In genomic region chr4:6298852-6299251, GRCh38 we compare ENCODE assay signal across 1 cellular context.
TF ChIP-seq lines count a peak whose summit lies in the region.

No MANE protein-coding gene starts in this region.

TF ChIP-seq in SK-N-SH treated with all-trans-retinoic acid at 6 μM for 48 hours, 23 proteins besides CTCF, POLR2A, EP300 and RAD21 (continued from another document):
- TF ChIP-seq, protein P1, sequence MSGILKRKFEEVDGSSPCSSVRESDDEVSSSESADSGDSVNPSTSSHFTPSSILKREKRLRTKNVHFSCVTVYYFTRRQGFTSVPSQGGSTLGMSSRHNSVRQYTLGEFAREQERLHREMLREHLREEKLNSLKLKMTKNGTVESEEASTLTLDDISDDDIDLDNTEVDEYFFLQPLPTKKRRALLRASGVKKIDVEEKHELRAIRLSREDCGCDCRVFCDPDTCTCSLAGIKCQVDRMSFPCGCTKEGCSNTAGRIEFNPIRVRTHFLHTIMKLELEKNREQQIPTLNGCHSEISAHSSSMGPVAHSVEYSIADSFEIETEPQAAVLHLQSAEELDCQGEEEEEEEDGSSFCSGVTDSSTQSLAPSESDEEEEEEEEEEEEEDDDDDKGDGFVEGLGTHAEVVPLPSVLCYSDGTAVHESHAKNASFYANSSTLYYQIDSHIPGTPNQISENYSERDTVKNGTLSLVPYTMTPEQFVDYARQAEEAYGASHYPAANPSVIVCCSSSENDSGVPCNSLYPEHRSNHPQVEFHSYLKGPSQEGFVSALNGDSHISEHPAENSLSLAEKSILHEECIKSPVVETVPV (CRISPR knock-in tag; IDR thresholded peaks at IDR 0.05), result no peak
- TF ChIP-seq ZNF70 (CRISPR knock-in tag; IDR thresholded peaks at IDR 0.05) (no peak), ZNF8 (CRISPR knock-in tag; IDR thresholded peaks at IDR 0.05) (no peak), TOX (CRISPR knock-in tag; IDR thresholded peaks at IDR 0.05; ENCODE audit: borderline replicate concordance) (no peak), OSR1 (CRISPR knock-in tag; IDR thresholded peaks at IDR 0.05) (no peak), TSHZ2 (CRISPR knock-in tag; IDR thresholded peaks at IDR 0.05) (no peak), RARB (CRISPR knock-in tag; IDR thresholded peaks at IDR 0.05) (no peak), CREB5 (CRISPR knock-in tag; IDR thresholded peaks at IDR 0.05; ENCODE audit: low read depth) (no peak), ESRRG (CRISPR knock-in tag; IDR thresholded peaks at IDR 0.05) (no peak), POU6F1 (CRISPR knock-in tag; IDR thresholded peaks at IDR 0.05; ENCODE audit: borderline replicate concordance, low read depth) (no peak)
